Comparison of ENCODE assay signal across 31 cellular contexts in genomic region chr5:37166197-37166596, GRCh38.
"Had no signal": no experiment of that assay in that cellular context is flagged by ENCODE, and none has a peak within 500 bp of the region (broad histone marks: within the 10 kb centered on the region; RNA-seq: fewer than 3 reads in every experiment).

No MANE protein-coding gene starts in this region.

- ATAC-seq: activated CD4-positive, alpha-beta T cell treated with anti-CD3 and anti-CD28 coated beads for 36 hours; activated CD8-positive, alpha-beta memory T cell treated with anti-CD3 and anti-CD28 coated beads, Interleukin-2, amount 10 ng/mL, durations not matched to agents 7 days and 5 days; activated CD8-positive, alpha-beta T cell treated with anti-CD3 and anti-CD28 coated beads, Interleukin-2, amount 10 ng/mL, durations not matched to agents 7 days and 5 days; activated naive CD8-positive, alpha-beta T cell treated with anti-CD3 and anti-CD28 coated beads, Interleukin-2, amount 50 U/mL, for 24 hours; effector memory CD8-positive, alpha-beta T cell; esophagus mucosa had no signal

- H3K4me3 Mint-ChIP-seq: activated CD4-positive, alpha-beta memory T cell treated with anti-CD3 and anti-CD28 coated beads for 36 hours; activated CD4-positive, alpha-beta T cell treated with anti-CD3 and anti-CD28 coated beads for 36 hours; activated CD4-positive, alpha-beta T cell treated with anti-CD3 and anti-CD28 coated beads, Interleukin-2, amount 10 ng/mL, durations not matched to agents 24 days and 14 days; activated CD8-positive, alpha-beta memory T cell treated with anti-CD3 and anti-CD28 coated beads, Interleukin-2, amount 10 ng/mL, durations not matched to agents 7 days and 5 days; activated CD8-positive, alpha-beta T cell treated with anti-CD3 and anti-CD28 coated beads, Interleukin-2, amount 10 ng/mL, durations not matched to agents 7 days and 5 days; activated naive CD4-positive, alpha-beta T cell treated with anti-CD3 and anti-CD28 coated beads for 36 hours; activated naive CD4-positive, alpha-beta T cell treated with anti-CD3 and anti-CD28 coated beads, Interleukin-2, amount 50 U/mL, for 24 hours; activated naive CD8-positive, alpha-beta T cell treated with anti-CD3 and anti-CD28 coated beads for 36 hours; activated naive CD8-positive, alpha-beta T cell treated with anti-CD3 and anti-CD28 coated beads, Interleukin-2, amount 50 U/mL, for 24 hours; activated T-helper 1 cell treated with anti-CD3 and anti-CD28 coated beads, Interleukin-12 subunit alpha, Interleukin-12 subunit beta, Interleukin-2, Interleukin-4 antibody, amounts not matched to agents 30 ng/mL and 10 ng/mL and 1 ng/mL, durations not matched to agents 14 hours and 24 hours and 36 hours; effector memory CD8-positive, alpha-beta T cell had no signal

- FAIRE-seq: colon, frontal cortex had no signal

- H3K4me3 ChIP-seq: adrenal gland, body of pancreas had no signal

- H3K27me3 ChIP-seq: adrenal gland, body of pancreas had no signal

- H3K4me1 Mint-ChIP-seq: activated CD4-positive, alpha-beta T cell treated with anti-CD3 and anti-CD28 coated beads for 36 hours; activated CD8-positive, alpha-beta memory T cell treated with anti-CD3 and anti-CD28 coated beads, Interleukin-2, amount 10 ng/mL, durations not matched to agents 7 days and 5 days; activated naive CD4-positive, alpha-beta T cell treated with anti-CD3 and anti-CD28 coated beads, Interleukin-2, amount 50 U/mL, for 24 hours; activated naive CD8-positive, alpha-beta T cell treated with anti-CD3 and anti-CD28 coated beads for 36 hours; activated naive CD8-positive, alpha-beta T cell treated with anti-CD3 and anti-CD28 coated beads, Interleukin-2, amount 50 U/mL, for 24 hours had no signal

- H3K4me1 ChIP-seq: adrenal gland had no signal

- H3K9me3 ChIP-seq: adrenal gland, body of pancreas had no signal

- H3K27ac Mint-ChIP-seq: activated CD4-positive, alpha-beta memory T cell treated with anti-CD3 and anti-CD28 coated beads for 36 hours; activated CD4-positive, alpha-beta T cell treated with anti-CD3 and anti-CD28 coated beads for 36 hours; activated CD4-positive, alpha-beta T cell treated with anti-CD3 and anti-CD28 coated beads, Interleukin-2, amount 10 ng/mL, durations not matched to agents 24 days and 14 days; activated CD8-positive, alpha-beta memory T cell treated with anti-CD3 and anti-CD28 coated beads, Interleukin-2, amount 10 ng/mL, durations not matched to agents 7 days and 5 days; activated CD8-positive, alpha-beta T cell treated with anti-CD3 and anti-CD28 coated beads, Interleukin-2, amount 10 ng/mL, durations not matched to agents 7 days and 5 days; activated naive CD4-positive, alpha-beta T cell treated with anti-CD3 and anti-CD28 coated beads for 36 hours; activated naive CD4-positive, alpha-beta T cell treated with anti-CD3 and anti-CD28 coated beads, Interleukin-2, amount 50 U/mL, for 24 hours; activated naive CD8-positive, alpha-beta T cell treated with anti-CD3 and anti-CD28 coated beads for 36 hours; activated naive CD8-positive, alpha-beta T cell treated with anti-CD3 and anti-CD28 coated beads, Interleukin-2, amount 50 U/mL, for 24 hours; activated T-helper 1 cell treated with anti-CD3 and anti-CD28 coated beads, Interleukin-12 subunit alpha, Interleukin-12 subunit beta, Interleukin-2, Interleukin-4 antibody, amounts not matched to agents 30 ng/mL and 10 ng/mL and 1 ng/mL, durations not matched to agents 14 hours and 24 hours and 36 hours; activated T-helper 2 cell treated with anti-CD3 and anti-CD28 coated beads, Interferon-gamma antibody, Interleukin-2, Interleukin-4, amounts not matched to agents 10 μg/mL and 5 μg/mL and 100 μg/mL, durations not matched to agents 14 hours and 24 hours and 36 hours; effector memory CD8-positive, alpha-beta T cell had no signal

- H3K9me3 Mint-ChIP-seq: activated CD4-positive, alpha-beta memory T cell treated with anti-CD3 and anti-CD28 coated beads for 36 hours; activated CD4-positive, alpha-beta T cell treated with anti-CD3 and anti-CD28 coated beads, Interleukin-2, amount 10 ng/mL, durations not matched to agents 24 days and 14 days; activated naive CD4-positive, alpha-beta T cell treated with anti-CD3 and anti-CD28 coated beads for 36 hours; activated naive CD4-positive, alpha-beta T cell treated with anti-CD3 and anti-CD28 coated beads, Interleukin-2, amount 50 U/mL, for 24 hours; activated naive CD8-positive, alpha-beta T cell treated with anti-CD3 and anti-CD28 coated beads for 36 hours; activated naive CD8-positive, alpha-beta T cell treated with anti-CD3 and anti-CD28 coated beads, Interleukin-2, amount 50 U/mL, for 24 hours; activated T-helper 1 cell treated with anti-CD3 and anti-CD28 coated beads, Interleukin-12 subunit alpha, Interleukin-12 subunit beta, Interleukin-2, Interleukin-4 antibody, amounts not matched to agents 30 ng/mL and 10 ng/mL and 1 ng/mL, durations not matched to agents 14 hours and 24 hours and 36 hours; activated T-helper 2 cell treated with anti-CD3 and anti-CD28 coated beads, Interferon-gamma antibody, Interleukin-2, Interleukin-4, amounts not matched to agents 10 μg/mL and 5 μg/mL and 100 μg/mL, durations not matched to agents 14 hours and 24 hours and 36 hours; effector memory CD8-positive, alpha-beta T cell had no signal

- H3K27me3 Mint-ChIP-seq: activated CD4-positive, alpha-beta memory T cell treated with anti-CD3 and anti-CD28 coated beads for 36 hours; activated CD4-positive, alpha-beta T cell treated with anti-CD3 and anti-CD28 coated beads for 36 hours; activated CD4-positive, alpha-beta T cell treated with anti-CD3 and anti-CD28 coated beads, Interleukin-2, amount 10 ng/mL, durations not matched to agents 24 days and 14 days; activated CD8-positive, alpha-beta memory T cell treated with anti-CD3 and anti-CD28 coated beads, Interleukin-2, amount 10 ng/mL, durations not matched to agents 7 days and 5 days; activated naive CD4-positive, alpha-beta T cell treated with anti-CD3 and anti-CD28 coated beads, Interleukin-2, amount 50 U/mL, for 24 hours; activated naive CD8-positive, alpha-beta T cell treated with anti-CD3 and anti-CD28 coated beads for 36 hours; activated naive CD8-positive, alpha-beta T cell treated with anti-CD3 and anti-CD28 coated beads, Interleukin-2, amount 50 U/mL, for 24 hours; effector memory CD8-positive, alpha-beta T cell had no signal

- H3K27ac ChIP-seq: adrenal gland had no signal

- DNase-seq: activated CD4-positive, alpha-beta memory T cell treated with anti-CD3 and anti-CD28 coated beads for 36 hours; activated CD4-positive, alpha-beta T cell treated with anti-CD3 and anti-CD28 coated beads for 36 hours; activated CD4-positive, alpha-beta T cell treated with anti-CD3 and anti-CD28 coated beads, Interleukin-2, amount 10 ng/mL, durations not matched to agents 24 days and 14 days; activated CD4-positive, CD25-positive, alpha-beta regulatory T cell; activated CD4-positive, CD25-positive, alpha-beta regulatory T cell treated with anti-CD3 and anti-CD28 coated beads, Interleukin-2, amount 50 U/mL, for 72 hours; activated CD8-positive, alpha-beta memory T cell treated with anti-CD3 and anti-CD28 coated beads, Interleukin-2, amount 10 ng/mL, durations not matched to agents 7 days and 5 days; activated CD8-positive, alpha-beta memory T cell treated with anti-CD3 and anti-CD28 coated beads, Interleukin-2, amount 50 U/mL, for 4 hours; activated CD8-positive, alpha-beta T cell treated with anti-CD3 and anti-CD28 coated beads, Interleukin-2, amount 10 ng/mL, durations not matched to agents 7 days and 5 days; activated effector memory CD4-positive, alpha-beta T cell treated with anti-CD3 and anti-CD28 coated beads, Interleukin-2, amount 50 U/mL, for 16 hours; activated naive CD4-positive, alpha-beta T cell treated with anti-CD3 and anti-CD28 coated beads for 36 hours; activated naive CD8-positive, alpha-beta T cell treated with anti-CD3 and anti-CD28 coated beads for 36 hours; activated naive CD8-positive, alpha-beta T cell treated with anti-CD3 and anti-CD28 coated beads, Interleukin-2, amount 50 U/mL, for 24 hours; activated T-cell treated with anti-CD3 and anti-CD28 coated beads, Interleukin-2, amount 50 U/mL, for 1 hour; activated T-cell treated with anti-CD3 and anti-CD28 coated beads, Interleukin-2, amount 50 U/mL, for 48 hours; adrenal gland; amygdala; aorta; cortex of kidney; dermis blood vessel endothelial cell; effector CD4-positive, alpha-beta T cell; effector memory CD8-positive, alpha-beta T cell; foreskin fibroblast; head of caudate nucleus; T-helper 2 cell had no signal
